ENCODE assay signal across 9 cellular contexts in the genomic region with DNA sequence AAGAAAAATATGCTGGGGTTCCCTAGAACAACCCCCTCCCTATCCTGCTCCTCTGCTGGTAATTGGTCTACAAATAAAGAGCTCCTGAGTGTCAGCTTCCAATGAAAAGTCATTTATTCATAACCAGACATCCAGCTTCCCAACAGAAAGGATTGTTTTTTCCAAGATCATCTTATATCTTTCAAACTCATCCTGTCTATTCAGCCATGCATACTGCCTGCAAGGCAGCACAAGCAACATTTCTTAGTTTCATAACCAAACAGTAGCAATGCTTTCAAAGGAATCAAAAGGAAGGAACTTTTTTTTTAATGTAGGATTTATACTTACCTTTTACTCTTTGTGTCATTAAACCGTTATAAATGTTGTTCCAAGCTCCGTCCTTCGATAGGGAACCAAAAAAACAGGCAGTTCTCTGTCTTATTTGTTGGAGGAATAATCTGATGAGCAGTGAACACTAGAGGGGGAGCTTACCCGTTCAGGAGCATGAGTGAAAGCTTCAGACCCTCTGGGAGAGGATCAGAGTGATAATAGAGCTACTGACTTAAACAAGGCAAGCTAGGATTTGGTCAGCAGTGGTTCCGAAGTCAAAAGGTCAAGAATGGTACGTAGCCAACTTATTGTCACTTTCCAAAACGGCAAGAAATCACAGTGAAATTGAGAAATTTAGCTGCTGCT.
DNase-seq lines count a peak whose midpoint lies in the region; ATAC-seq, FAIRE-seq and TF ChIP-seq lines count a peak whose summit lies in the region.
"Had no signal": no experiment of that assay in that cellular context is flagged by ENCODE, and none has a peak within 500 bp of the region (broad histone marks: within the 10 kb centered on the region; RNA-seq: fewer than 3 reads in every experiment).

No MANE protein-coding gene starts in this region.

- no peak overlapping the region for H3K4me3 Mint-ChIP-seq in astrocyte (ENCODE audit: unreplicated experiment)
- no peak overlapping the region for H3K4me3 Mint-ChIP-seq in activated CD4-positive, alpha-beta T cell treated with anti-CD3 and anti-CD28 coated beads, Interleukin-2, amount 10 ng/mL, durations not matched to agents 7 days and 5 days

- H3K27me3 Mint-ChIP-seq in astrocyte (ENCODE audit: low read depth, unreplicated experiment): no peaks in the 10 kb centered on the region
- H3K27me3 Mint-ChIP-seq in activated CD4-positive, alpha-beta T cell treated with anti-CD3 and anti-CD28 coated beads, Interleukin-2, amount 10 ng/mL, durations not matched to agents 7 days and 5 days: no peaks in the 10 kb centered on the region

- no peaks in the 10 kb centered on the region for H3K4me1 Mint-ChIP-seq in astrocyte (ENCODE audit: low read depth, unreplicated experiment)
- no peaks in the 10 kb centered on the region for H3K4me1 Mint-ChIP-seq in activated CD4-positive, alpha-beta T cell treated with anti-CD3 and anti-CD28 coated beads, Interleukin-2, amount 10 ng/mL, durations not matched to agents 7 days and 5 days

- H3K27me3 ChIP-seq in A673 (replicated peaks; ENCODE audit: insufficient read depth, low read depth, low read length, poor library complexity): peaks cover 6% of the 10 kb centered on the region
- no peaks in the 10 kb centered on the region for H3K27me3 ChIP-seq in astrocyte (ENCODE audit: insufficient read depth, low read length)

- peak overlapping the region; percentile 56 for H3K4me2 ChIP-seq in astrocyte (ENCODE audit: low read length)

- H4K20me1 ChIP-seq in astrocyte (ENCODE audit: insufficient read depth, low read length): no peaks in the 10 kb centered on the region

- H3K36me3 Mint-ChIP-seq in astrocyte (ENCODE audit: low read depth, unreplicated experiment): no peaks in the 10 kb centered on the region
- no peaks in the 10 kb centered on the region for H3K36me3 Mint-ChIP-seq in activated CD4-positive, alpha-beta T cell treated with anti-CD3 and anti-CD28 coated beads, Interleukin-2, amount 10 ng/mL, durations not matched to agents 7 days and 5 days (ENCODE audit: low read depth)

- no peak overlapping the region for H3K4me3 ChIP-seq in A673 (ENCODE audit: low read depth, low read length, poor library complexity, severe bottlenecking)
- H3K4me3 ChIP-seq in astrocyte (ENCODE audit: insufficient read depth, low read depth, low read length): no peak overlapping the region

- intact Hi-C loops in A673 (cut with micrococcal nuclease; ENCODE audit: unreplicated experiment): no loop called here

- H2AFZ ChIP-seq in astrocyte (ENCODE audit: low read depth, low read length): peak overlapping the region; percentile 44

- FAIRE-seq in astrocyte (lab: Jason Lieb, UNC): no peak

- no peak overlapping the region for H3K27ac ChIP-seq in A673 (ENCODE audit: low read depth, low read length, poor library complexity, severe bottlenecking)
- no peak overlapping the region for H3K27ac ChIP-seq in astrocyte (ENCODE audit: low read depth, low read length)

- POLR2A ChIA-PET in A673 (lab: Charles Lee; ENCODE audit: low non-redundant PET): no interaction called here
- POLR2A ChIA-PET in activated CD4-positive, alpha-beta T cell treated with anti-CD3 and anti-CD28 coated beads, Interleukin-2, amount 10 ng/mL, durations not matched to agents 7 days and 5 days (lab: Charles Lee): no interaction called here

- H3K36me3 ChIP-seq in A673 (ENCODE audit: insufficient read depth, low read length, poor library complexity, severe bottlenecking) (no peaks in the 10 kb centered on the region), astrocyte (ENCODE audit: insufficient read depth, low read length) (no peaks in the 10 kb centered on the region)

- no TSS peak for BruUV-seq in A673 (replicated peaks; lab: Mats Ljungman, UMichigan)

- ATAC-seq in GM21381 (IDR thresholded peaks at IDR 0.05; ENCODE audit: unreplicated experiment) (no peak), HG03520 (IDR thresholded peaks at IDR 0.05; ENCODE audit: unreplicated experiment) (no peak)

- H3K79me2 ChIP-seq in astrocyte (ENCODE audit: insufficient read depth, low read length): no peaks in the 10 kb centered on the region

- TF ChIP-seq CTCF in A673 (conservative IDR thresholded peaks at IDR 0.05; ENCODE audit: low read depth, low read length) (peak; percentile 45), astrocyte (IDR thresholded peaks at IDR 0.05; ENCODE audit: insufficient read depth, low read depth, low read length) (peak; percentile 48)

- H3K9me3 Mint-ChIP-seq in astrocyte (ENCODE audit: unreplicated experiment): no peaks in the 10 kb centered on the region
- no peaks in the 10 kb centered on the region for H3K9me3 Mint-ChIP-seq in activated CD4-positive, alpha-beta T cell treated with anti-CD3 and anti-CD28 coated beads, Interleukin-2, amount 10 ng/mL, durations not matched to agents 7 days and 5 days

- CTCF ChIA-PET in A673 (lab: Charles Lee): interaction anchor here (0.7 to 1.2 kb wide), 3 partner anchors 228 to 1113 kb away, joined by 3 to 4 read pairs (median 3); no protein-coding TSS in a partner anchor
- CTCF ChIA-PET in activated CD4-positive, alpha-beta T cell treated with anti-CD3 and anti-CD28 coated beads, Interleukin-2, amount 10 ng/mL, durations not matched to agents 7 days and 5 days (lab: Charles Lee): no interaction called here

- no peak overlapping the region for H3K27ac Mint-ChIP-seq in astrocyte (ENCODE audit: unreplicated experiment)
- H3K27ac Mint-ChIP-seq in activated CD4-positive, alpha-beta T cell treated with anti-CD3 and anti-CD28 coated beads, Interleukin-2, amount 10 ng/mL, durations not matched to agents 7 days and 5 days: no peak overlapping the region

- H3K9me3 ChIP-seq in A673 (ENCODE audit: low read depth, low read length, poor library complexity, severe bottlenecking): no peaks in the 10 kb centered on the region
- H3K9me3 ChIP-seq in astrocyte (ENCODE audit: insufficient read depth, low read depth, low read length): no peaks in the 10 kb centered on the region

- H3K9ac ChIP-seq in astrocyte (ENCODE audit: low read length): peak overlapping the region; percentile 8

- no peaks in the 10 kb centered on the region for H3K4me1 ChIP-seq in A673 (ENCODE audit: insufficient read depth, low read length, poor library complexity, severe bottlenecking)
- no peaks in the 10 kb centered on the region for H3K4me1 ChIP-seq in astrocyte (ENCODE audit: insufficient read depth, low read length)

- DNase-seq in A673 (ENCODE audit: low spot score) (peak; percentile 41), HS-27A (ENCODE audit: low read depth) (peak; percentile 12), astrocyte (ENCODE audit: low read depth) (peak; percentile 56), kidney glomerular epithelial cell (lab: John Stamatoyannopoulos, UW) (peak; percentile 20)
- no peak for DNase-seq in activated CD4-positive, alpha-beta T cell treated with anti-CD3 and anti-CD28 coated beads, Interleukin-2, amount 10 ng/mL, durations not matched to agents 7 days and 5 days
- no peak for DNase-seq in activated CD4-positive, CD25-positive, alpha-beta regulatory T cell treated with anti-CD3 and anti-CD28 coated beads, Interleukin-2, amount 50 U/mL, for 72 hours
- DNase-seq: activated CD4-positive, CD25-positive, alpha-beta regulatory T cell had no signal

Comparison
In these comparisons a context has a peak if more than half of its experiments do, and no peak if none do; other contexts are left out.
1. DNase-seq: peak in A673 (single experiment), HS-27A (single experiment), astrocyte (single experiment) and kidney glomerular epithelial cell (single experiment); none in activated CD4-positive, alpha-beta T cell treated with anti-CD3 and anti-CD28 coated beads, Interleukin-2, amount 10 ng/mL, durations not matched to agents 7 days and 5 days (single experiment) and activated CD4-positive, CD25-positive, alpha-beta regulatory T cell treated with anti-CD3 and anti-CD28 coated beads, Interleukin-2, amount 50 U/mL, for 72 hours (single experiment).